Comparison of ENCODE assay signal across 13 cellular contexts in the genomic region with DNA sequence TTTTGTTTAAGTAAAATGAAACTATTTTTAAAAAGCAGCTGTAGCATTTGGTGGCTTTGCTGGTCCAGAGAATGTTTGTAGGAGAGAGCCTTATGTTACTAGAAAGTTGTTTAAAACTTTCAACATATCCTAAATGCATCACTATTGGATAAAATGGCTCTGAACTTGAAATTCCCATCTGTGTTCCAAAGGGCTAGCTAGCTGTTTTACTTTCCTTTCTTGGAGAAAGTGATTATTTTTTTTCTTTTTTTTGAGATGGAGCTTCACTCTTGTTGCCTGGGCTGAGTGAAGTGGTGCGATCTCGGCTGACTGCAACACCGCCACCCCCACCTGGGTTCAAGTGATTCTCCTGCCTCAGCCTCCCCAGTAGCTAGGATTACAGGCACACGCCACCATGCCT. TPM values are rescaled to one million over a fixed set of nuclear protein-coding genes. Genes with fewer than 3 reads are reported as not detected.
A peak's percentile ranks its signal among the peaks of the same experiment; 100 is the strongest.
DNase-seq lines count a peak whose midpoint lies in the region; ATAC-seq and TF ChIP-seq lines count a peak whose summit lies in the region.
"Had no signal": no experiment of that assay in that cellular context is flagged by ENCODE, and none has a peak within 500 bp of the region (broad histone marks: within the 10 kb centered on the region; RNA-seq: fewer than 3 reads in every experiment).

No MANE protein-coding gene starts in this region.

- no peak for TF ChIP-seq POLR2A in ovary (IDR thresholded peaks at IDR 0.05)

- DNase-seq in activated CD4-positive, alpha-beta T cell treated with anti-CD3 and anti-CD28 coated beads, Interleukin-2, amount 10 ng/mL, durations not matched to agents 7 days and 5 days = no peak
- DNase-seq in activated CD4-positive, alpha-beta T cell treated with anti-CD3 and anti-CD28 coated beads for 1 hour = no peak
- DNase-seq in Panc1 (ENCODE audit: low read depth, low spot score) (no peak), chondrocyte (ENCODE audit: low spot score) (peak; percentile 28), GM19238 (ENCODE audit: insufficient read length, low spot score) (no peak), ovary (no peak), NCI-H2171 (lab: John Stamatoyannopoulos, UW) (no peak)
- no peak for DNase-seq in stimulated activated effector memory CD8-positive, alpha-beta T cell treated with anti-CD3 and anti-CD28 coated beads, Interleukin-12 subunit alpha, Interleukin-12 subunit beta, amount 100 ng/mL, for 72 hours (ENCODE audit: low spot score in 2 of 2)
- DNase-seq: cerebellar nuclear complex, hippocampal formation, left ventricle myocardium superior, NCI-H510A had no signal

- intact Hi-C loops in Panc1 (cut with micrococcal nuclease; ENCODE audit: unreplicated experiment) = loop anchor here (5.0 kb wide), 1 partner anchor 58 kb away; no protein-coding TSS in a partner anchor
- intact Hi-C loops in ovary (cut with DNase I) = loop anchor here in 3 of 4 donors (5.0 to 10.0 kb wide), 3 partner anchors 81 to 91 kb away; no protein-coding TSS in a partner anchor

- no peak for TF ChIP-seq CTCF in Panc1 (IDR thresholded peaks at IDR 0.05)
- no peak for TF ChIP-seq CTCF in chondrocyte (IDR thresholded peaks at IDR 0.05)
- no peak for TF ChIP-seq CTCF in ovary (IDR thresholded peaks at IDR 0.05)

- no peak overlapping the region for H3K27ac Mint-ChIP-seq in activated CD4-positive, alpha-beta T cell treated with anti-CD3 and anti-CD28 coated beads, Interleukin-2, amount 10 ng/mL, durations not matched to agents 7 days and 5 days
- peak overlapping the region; percentile 76 for H3K27ac Mint-ChIP-seq in chondrocyte (ENCODE audit: unreplicated experiment)
- peak overlapping the region; percentile 50 for H3K27ac Mint-ChIP-seq in stimulated activated effector memory CD8-positive, alpha-beta T cell treated with anti-CD3 and anti-CD28 coated beads, Interleukin-12 subunit alpha, Interleukin-12 subunit beta, amount 100 ng/mL, for 72 hours

- peak overlapping the region; percentile 62 to 81 for H3K4me3 ChIP-seq in Panc1 (ENCODE audit: low read depth in 2 of 2, low read length in 2 of 2)
- H3K4me3 ChIP-seq in ovary = no peak overlapping the region

- CTCF ChIA-PET in activated CD4-positive, alpha-beta T cell treated with anti-CD3 and anti-CD28 coated beads, Interleukin-2, amount 10 ng/mL, durations not matched to agents 7 days and 5 days (lab: Charles Lee) = interaction anchor here (0.6 to 1.7 kb wide), 6 partner anchors 10 to 282 kb away, joined by 3 to 9 read pairs (median 4); no protein-coding TSS in a partner anchor
- CTCF ChIA-PET in Panc1 (lab: Charles Lee) = interaction anchor here (1.6 to 1.7 kb wide), 2 partner anchors 24 to 65 kb away, joined by 3 read pairs; no protein-coding TSS in a partner anchor

- H3K4me3 Mint-ChIP-seq in activated CD4-positive, alpha-beta T cell treated with anti-CD3 and anti-CD28 coated beads, Interleukin-2, amount 10 ng/mL, durations not matched to agents 7 days and 5 days = peak overlapping the region; percentile 49
- peak overlapping the region; percentile 57 for H3K4me3 Mint-ChIP-seq in chondrocyte (ENCODE audit: unreplicated experiment)
- peak overlapping the region; percentile 73 for H3K4me3 Mint-ChIP-seq in stimulated activated effector memory CD8-positive, alpha-beta T cell treated with anti-CD3 and anti-CD28 coated beads, Interleukin-12 subunit alpha, Interleukin-12 subunit beta, amount 100 ng/mL, for 72 hours

- H3K27me3 ChIP-seq in Panc1 (ENCODE audit: control insufficient read depth, insufficient read depth, low read length) = no peaks in the 10 kb centered on the region
- H3K27me3 ChIP-seq in ovary = no peaks in the 10 kb centered on the region

- H3K9me3 ChIP-seq in Panc1 (ENCODE audit: control insufficient read depth, insufficient read depth, low read depth, low read length) (no peaks in the 10 kb centered on the region), ovary (no peaks in the 10 kb centered on the region)

- H3K4me1 Mint-ChIP-seq in activated CD4-positive, alpha-beta T cell treated with anti-CD3 and anti-CD28 coated beads, Interleukin-2, amount 10 ng/mL, durations not matched to agents 7 days and 5 days = peaks cover 62% of the 10 kb centered on the region
- H3K4me1 Mint-ChIP-seq in chondrocyte (ENCODE audit: low read depth) = peaks cover 52% of the 10 kb centered on the region
- H3K4me1 Mint-ChIP-seq in stimulated activated effector memory CD8-positive, alpha-beta T cell treated with anti-CD3 and anti-CD28 coated beads, Interleukin-12 subunit alpha, Interleukin-12 subunit beta, amount 100 ng/mL, for 72 hours = peaks cover 44% of the 10 kb centered on the region

- H3K9me3 Mint-ChIP-seq in activated CD4-positive, alpha-beta T cell treated with anti-CD3 and anti-CD28 coated beads, Interleukin-2, amount 10 ng/mL, durations not matched to agents 7 days and 5 days = no peaks in the 10 kb centered on the region
- H3K9me3 Mint-ChIP-seq in chondrocyte (ENCODE audit: low read depth) = no peaks in the 10 kb centered on the region
- H3K9me3 Mint-ChIP-seq in stimulated activated effector memory CD8-positive, alpha-beta T cell treated with anti-CD3 and anti-CD28 coated beads, Interleukin-12 subunit alpha, Interleukin-12 subunit beta, amount 100 ng/mL, for 72 hours = no peaks in the 10 kb centered on the region

- H3K4me1 ChIP-seq in Panc1 (ENCODE audit: control insufficient read depth, insufficient read depth, low read length) = peaks cover 59% of the 10 kb centered on the region
- H3K4me1 ChIP-seq in ovary (ENCODE audit: insufficient read depth) = no peaks in the 10 kb centered on the region

- H3K27ac ChIP-seq in Panc1 (ENCODE audit: low read length) = peak overlapping the region; percentile 97
- H3K27ac ChIP-seq in ovary = no peak overlapping the region
- H3K27ac ChIP-seq: RWPE1 had no signal

- in situ Hi-C loops in Panc1 (cut with HindIII; ENCODE audit: low pct_unique_long_range_greater_than_20kb, low sequenced_read_pairs) = no loop called here

- H3K36me3 ChIP-seq in Panc1 (ENCODE audit: control insufficient read depth, insufficient read depth, low read length) (peaks cover 2% of the 10 kb centered on the region), ovary (no peaks in the 10 kb centered on the region)

- no peak for TF ChIP-seq EP300 in ovary (IDR thresholded peaks at IDR 0.05)

- POLR2A ChIA-PET in activated CD4-positive, alpha-beta T cell treated with anti-CD3 and anti-CD28 coated beads, Interleukin-2, amount 10 ng/mL, durations not matched to agents 7 days and 5 days (lab: Charles Lee) = no interaction called here
- POLR2A ChIA-PET in Panc1 (lab: Charles Lee) = interaction anchor here (0.7 kb wide), 1 partner anchor 30 kb away, joined by 8 read pairs; no protein-coding TSS in a partner anchor

- peaks cover 10% of the 10 kb centered on the region for H3K36me3 Mint-ChIP-seq in activated CD4-positive, alpha-beta T cell treated with anti-CD3 and anti-CD28 coated beads, Interleukin-2, amount 10 ng/mL, durations not matched to agents 7 days and 5 days (ENCODE audit: low read depth)
- no peaks in the 10 kb centered on the region for H3K36me3 Mint-ChIP-seq in chondrocyte (ENCODE audit: low read depth)
- no peaks in the 10 kb centered on the region for H3K36me3 Mint-ChIP-seq in stimulated activated effector memory CD8-positive, alpha-beta T cell treated with anti-CD3 and anti-CD28 coated beads, Interleukin-12 subunit alpha, Interleukin-12 subunit beta, amount 100 ng/mL, for 72 hours

- H3K27me3 Mint-ChIP-seq in activated CD4-positive, alpha-beta T cell treated with anti-CD3 and anti-CD28 coated beads, Interleukin-2, amount 10 ng/mL, durations not matched to agents 7 days and 5 days = peaks cover 5% of the 10 kb centered on the region
- H3K27me3 Mint-ChIP-seq in chondrocyte (ENCODE audit: low read depth) = no peaks in the 10 kb centered on the region

- no peak for ATAC-seq in Panc1
- no peak for ATAC-seq in stimulated activated effector memory CD8-positive, alpha-beta T cell treated with anti-CD3 and anti-CD28 coated beads, Interleukin-12 subunit alpha, Interleukin-12 subunit beta, amount 100 ng/mL, for 72 hours
- ATAC-seq: left ventricle myocardium superior had no signal

- WGBS in ovary, 3 donors = 91 to 98% (median 96%) methylated on average over 4 of the region's 4 CpGs

- BruUV-seq in Panc1 (replicated peaks; lab: Mats Ljungman, UMichigan) = no TSS peak

RNA-seq across cellular contexts. Expression of a gene that starts 2.5 kb away (rescaled TPM):
- total RNA-seq in activated CD4-positive, alpha-beta T cell treated with anti-CD3 and anti-CD28 coated beads, Interleukin-2, amount 10 ng/mL, durations not matched to agents 7 days and 5 days = 10 to 100 TPM; 35.8 to 39.0 TPM
- total RNA-seq in Panc1 (2021; ENCODE audit: unreplicated experiment) (70.0 TPM), chondrocyte (29.2 to 54.5 TPM (median 53.1 TPM) in 3 replicates), ovary (10 to 100 TPM in 4 of 7 donors, 1 to 10 TPM in 3; 4.5 to 18.7 (median 10.0) TPM)
- 38.7 TPM for polyA plus RNA-seq in Panc1 (2012; ENCODE audit: insufficient read length)
- polyA plus RNA-seq in ovary = 1 to 10 TPM; 3.6 to 7.5 TPM
